ENCODE assay signal across 23 cellular contexts in the genomic region with DNA sequence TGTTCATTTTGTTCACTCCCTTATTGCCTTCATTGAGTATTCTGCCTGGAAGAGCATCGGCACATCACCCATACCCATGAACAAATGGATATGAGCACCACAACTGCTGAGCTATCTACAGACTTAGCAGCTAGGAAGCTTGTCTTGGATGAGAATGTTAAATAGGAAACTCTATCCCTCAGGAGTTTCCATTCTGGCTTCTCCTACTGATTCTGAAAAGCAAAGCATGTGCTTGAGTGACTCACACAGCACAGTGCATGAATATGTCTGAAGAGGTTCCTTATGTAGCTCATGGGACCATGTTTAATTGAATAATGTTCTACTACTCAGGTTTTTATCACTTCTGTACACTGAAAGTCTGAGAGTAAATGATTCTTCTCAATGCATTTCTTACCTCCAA. TPM values are rescaled to one million over a fixed set of nuclear protein-coding genes. Genes with fewer than 3 reads are reported as not detected.
DNase-seq lines count a peak whose midpoint lies in the region; ATAC-seq, FAIRE-seq and TF ChIP-seq lines count a peak whose summit lies in the region.
"Had no signal": no experiment of that assay in that cellular context is flagged by ENCODE, and none has a peak within 500 bp of the region (broad histone marks: within the 10 kb centered on the region; RNA-seq: fewer than 3 reads in every experiment).

No MANE protein-coding gene starts in this region.

- intact Hi-C loops in heart right ventricle (cut with DNase I) (no loop called here), left ventricle myocardium inferior (cut with micrococcal nuclease) (no loop called here), colonic mucosa (cut with DNase I) (no loop called here)

- TF ChIP-seq CTCF in heart right ventricle (IDR thresholded peaks at IDR 0.05), result no peak
- TF ChIP-seq CTCF in left ventricle myocardium inferior (IDR thresholded peaks at IDR 0.05; ENCODE audit: borderline replicate concordance), result no peak
- TF ChIP-seq CTCF in bronchial epithelial cell (IDR thresholded peaks at IDR 0.05; ENCODE audit: insufficient read depth, low read length, severe bottlenecking), result no peak
- no peak for TF ChIP-seq CTCF in smooth muscle cell (IDR thresholded peaks at IDR 0.05; ENCODE audit: borderline replicate concordance, insufficient read depth, poor library complexity, severe bottlenecking)
- TF ChIP-seq CTCF in colonic mucosa (IDR thresholded peaks at IDR 0.05), result no peak

- DNase-seq in heart right ventricle, result no peak
- no peak for DNase-seq in left ventricle myocardium inferior
- DNase-seq in bronchial epithelial cell (ENCODE audit: low read depth), result peak; percentile 2
- DNase-seq in foreskin melanocyte, result peak; percentile 10
- DNase-seq in smooth muscle cell (lab: John Stamatoyannopoulos, UW; ENCODE audit: unreplicated experiment), result no peak
- no peak for DNase-seq in KG1 (lab: John Stamatoyannopoulos, UW)
- DNase-seq in colonic mucosa, result no peak
- DNase-seq: CD8-positive, alpha-beta memory T cell; DMS79 treated with DMSO at 0.1 percent for 48 hours; H7; HFFc6; MG63; NCI-H1048; NCI-H1436 treated with DMSO at 0.1 percent for 48 hours; NCI-H2029 had no signal

- peaks cover 0 to 27% (median 0%) of the 10 kb centered on the region in 9 donors for H3K4me1 ChIP-seq in heart right ventricle
- H3K4me1 ChIP-seq in left ventricle myocardium inferior, result no peaks in the 10 kb centered on the region
- no peaks in the 10 kb centered on the region for H3K4me1 ChIP-seq in smooth muscle cell (ENCODE audit: low read depth)
- no peaks in the 10 kb centered on the region for H3K4me1 ChIP-seq in colonic mucosa

- no peak for FAIRE-seq in bronchial epithelial cell (lab: Jason Lieb, UNC)
- FAIRE-seq: A204.1, D721Med had no signal

- no peak overlapping the region for H3K4me2 ChIP-seq in smooth muscle cell

- no peaks in the 10 kb centered on the region for H3F3A ChIP-seq in smooth muscle cell (ENCODE audit: low read depth)

- 76 to 83% methylated on average over 1 of the region's 1 CpG for WGBS in heart right ventricle, 2 donors
- WGBS in smooth muscle cell (ENCODE audit: low lambda C conversion rate), result 78% methylated on average over 1 of the region's 1 CpG

- H3K4me3 ChIP-seq in heart right ventricle, result no peak overlapping the region
- H3K4me3 ChIP-seq in left ventricle myocardium inferior, result no peak overlapping the region
- no peak overlapping the region for H3K4me3 ChIP-seq in bronchial epithelial cell (ENCODE audit: low read depth, low read length)
- no peak overlapping the region for H3K4me3 ChIP-seq in smooth muscle cell
- H3K4me3 ChIP-seq in colonic mucosa, result no peak overlapping the region
- H3K4me3 ChIP-seq: MG63 had no signal

- H3K9ac ChIP-seq in smooth muscle cell (ENCODE audit: low read depth) (no peak overlapping the region), colonic mucosa (ENCODE audit: low read depth in 2 of 2, low read length in 2 of 2) (no peak overlapping the region)

- H3K36me3 ChIP-seq in heart right ventricle (no peaks in the 10 kb centered on the region), left ventricle myocardium inferior (no peaks in the 10 kb centered on the region), bronchial epithelial cell (ENCODE audit: control insufficient read depth, insufficient read depth, low read length) (no peaks in the 10 kb centered on the region), smooth muscle cell (ENCODE audit: low read depth) (no peaks in the 10 kb centered on the region), colonic mucosa (no peaks in the 10 kb centered on the region)
- H3K36me3 ChIP-seq: MG63 had no signal

- ATAC-seq in heart right ventricle, result peak in 5 of 8 donors; percentile 33 to 84 (median 39)
- ATAC-seq in HG02678 (IDR thresholded peaks at IDR 0.05; ENCODE audit: unreplicated experiment), result no peak
- ATAC-seq: Panc1 had no signal

- H2AFZ ChIP-seq in smooth muscle cell (ENCODE audit: low read depth), result no peak overlapping the region

- H3K27ac ChIP-seq in heart right ventricle (peak overlapping the region in 2 of 10 donors; percentile 15 to 49), left ventricle myocardium inferior (replicated peaks) (no peak overlapping the region), smooth muscle cell (ENCODE audit: low read depth) (peak overlapping the region; percentile 14), colonic mucosa (no peak overlapping the region)
- H3K27ac ChIP-seq: HL-60 had no signal

- H3K9me3 ChIP-seq in heart right ventricle (peaks cover 0 to 4% (median 0%) of the 10 kb centered on the region in 11 donors), left ventricle myocardium inferior (replicated peaks) (no peaks in the 10 kb centered on the region), smooth muscle cell (replicated peaks; ENCODE audit: low read depth) (no peaks in the 10 kb centered on the region), colonic mucosa (no peaks in the 10 kb centered on the region)
- H3K9me3 ChIP-seq: MG63 had no signal

- H3K27me3 ChIP-seq in heart right ventricle (no peaks in the 10 kb centered on the region), left ventricle myocardium inferior (ENCODE audit: low read depth) (no peaks in the 10 kb centered on the region), bronchial epithelial cell (ENCODE audit: control insufficient read depth, insufficient read depth, low read length) (no peaks in the 10 kb centered on the region), smooth muscle cell (ENCODE audit: low read depth) (no peaks in the 10 kb centered on the region), colonic mucosa (no peaks in the 10 kb centered on the region)
- H3K27me3 ChIP-seq: MG63 had no signal

- H4K20me1 ChIP-seq in smooth muscle cell (ENCODE audit: low read depth), result no peaks in the 10 kb centered on the region

- H3K79me2 ChIP-seq in smooth muscle cell (ENCODE audit: low read depth), result no peaks in the 10 kb centered on the region

RNA-seq across cellular contexts. Expression of a gene that starts 57.3 kb away (rescaled TPM):
- 10 to 100 TPM in 6 of 10 donors, 1 to 10 TPM in 2, under 1 TPM in 2; 0.67 to 44.2 (median 11.8) TPM for total RNA-seq in heart right ventricle
- under 1 TPM; 0.15 to 0.75 TPM for polyA plus RNA-seq in heart right ventricle
- total RNA-seq in left ventricle myocardium inferior, result 2.0 TPM
- total RNA-seq in bronchial epithelial cell, result 0.26 and 0.53 TPM in 2 replicates
- 395 and 431 TPM in 2 replicates for total RNA-seq in smooth muscle cell
- polyA plus RNA-seq in smooth muscle cell, result 130 and 167 TPM in 2 replicates
- 1 to 10 TPM; 2.4 to 6.6 TPM for total RNA-seq in colonic mucosa
- total RNA-seq: CD8-positive, alpha-beta memory T cell; G401; HT1080; SK-MEL-5 had no signal
- polyA plus RNA-seq: CD8-positive, alpha-beta memory T cell had no signal

Comparison
In these comparisons a context has a peak if more than half of its experiments do, and no peak if none do; other contexts are left out.
1. DNase-seq: peak in bronchial epithelial cell (single experiment) and foreskin melanocyte (single experiment); none in heart right ventricle (0 of 2), left ventricle myocardium inferior (single experiment), smooth muscle cell (single experiment), KG1 (single experiment) and colonic mucosa (single experiment).